ENCODE assay signal across 13 cellular contexts in the genomic region with DNA sequence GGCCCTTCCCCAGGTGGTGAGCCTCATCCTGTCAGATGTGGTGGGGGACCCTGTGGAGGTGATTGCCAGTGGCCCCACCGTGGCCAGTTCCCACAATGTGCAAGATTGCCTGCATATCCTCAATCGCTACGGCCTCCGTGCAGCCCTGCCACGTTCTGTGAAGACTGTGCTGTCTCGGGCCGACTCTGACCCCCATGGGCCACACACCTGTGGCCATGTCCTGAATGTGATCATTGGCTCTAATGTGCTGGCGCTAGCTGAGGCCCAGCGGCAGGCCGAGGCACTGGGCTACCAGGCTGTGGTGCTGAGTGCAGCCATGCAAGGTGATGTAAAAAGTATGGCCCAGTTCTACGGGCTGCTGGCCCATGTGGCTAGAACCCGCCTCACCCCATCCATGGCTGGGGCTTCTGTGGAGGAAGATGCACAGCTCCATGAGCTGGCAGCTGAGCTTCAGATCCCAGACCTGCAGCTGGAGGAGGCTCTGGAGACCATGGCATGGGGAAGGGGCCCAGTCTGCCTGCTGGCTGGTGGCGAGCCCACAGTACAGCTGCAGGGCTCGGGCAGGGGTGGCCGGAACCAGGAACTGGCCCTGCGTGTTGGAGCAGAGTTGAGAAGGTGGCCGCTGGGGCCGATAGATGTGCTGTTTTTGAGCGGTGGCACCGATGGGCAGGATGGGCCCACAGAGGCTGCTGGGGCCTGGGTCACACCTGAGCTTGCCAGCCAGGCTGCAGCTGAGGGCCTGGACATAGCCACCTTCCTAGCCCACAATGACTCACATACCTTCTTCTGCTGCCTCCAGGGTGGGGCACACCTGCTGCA.
"Had no signal": no experiment of that assay in that cellular context is flagged by ENCODE, and none has a peak within 500 bp of the region (broad histone marks: within the 10 kb centered on the region; RNA-seq: fewer than 3 reads in every experiment).

No MANE protein-coding gene starts in this region.

- ATAC-seq: naive thymus-derived CD4-positive, alpha-beta T cell; WTC11 had no signal

- H3K4me1 Mint-ChIP-seq: WTC11 had no signal

- H3K27ac Mint-ChIP-seq: activated naive CD4-positive, alpha-beta T cell treated with anti-CD3 and anti-CD28 coated beads for 36 hours; stimulated activated naive CD8-positive, alpha-beta T cell treated with anti-CD3 and anti-CD28 coated beads, Interleukin-15, Interleukin-2, amounts not matched to agents 100 ng/mL and 50 ng/mL, for 24 hours; WTC11 had no signal

- H3K27me3 Mint-ChIP-seq: stimulated activated naive CD8-positive, alpha-beta T cell treated with anti-CD3 and anti-CD28 coated beads, Interleukin-15, Interleukin-2, amounts not matched to agents 100 ng/mL and 50 ng/mL, for 24 hours; type B pancreatic cell had no signal

- H3K9me3 ChIP-seq: esophagus squamous epithelium, right atrium auricular region had no signal

- DNase-seq: activated CD4-positive, alpha-beta T cell treated with anti-CD3 and anti-CD28 coated beads for 48 hours; activated naive CD4-positive, alpha-beta T cell treated with anti-CD3 and anti-CD28 coated beads for 36 hours; activated T-cell treated with anti-CD3 and anti-CD28 coated beads for 4 hours; esophagus squamous epithelium; naive thymus-derived CD4-positive, alpha-beta T cell; small intestine had no signal

- H3K4me3 ChIP-seq: esophagus squamous epithelium, lung, right atrium auricular region had no signal

- H3K4me3 Mint-ChIP-seq: activated naive CD4-positive, alpha-beta T cell treated with anti-CD3 and anti-CD28 coated beads for 36 hours; stimulated activated naive CD8-positive, alpha-beta T cell treated with anti-CD3 and anti-CD28 coated beads, Interleukin-15, Interleukin-2, amounts not matched to agents 100 ng/mL and 50 ng/mL, for 24 hours; WTC11 had no signal

- FAIRE-seq: colon, small intestine, TTC549 had no signal

- H3K27me3 ChIP-seq: esophagus squamous epithelium, right atrium auricular region had no signal

- H3K36me3 Mint-ChIP-seq: type B pancreatic cell, WTC11 had no signal

- H3K27ac ChIP-seq: esophagus squamous epithelium, right atrium auricular region had no signal

- H3K9me3 Mint-ChIP-seq: activated naive CD4-positive, alpha-beta T cell treated with anti-CD3 and anti-CD28 coated beads for 36 hours; naive thymus-derived CD4-positive, alpha-beta T cell; stimulated activated naive CD8-positive, alpha-beta T cell treated with anti-CD3 and anti-CD28 coated beads, Interleukin-15, Interleukin-2, amounts not matched to agents 100 ng/mL and 50 ng/mL, for 24 hours; type B pancreatic cell; WTC11 had no signal
